10 cellular contexts compared by ENCODE assay signal in genomic region chr17:50868594-50868993, GRCh38. TPM values are rescaled to one million over a fixed set of nuclear protein-coding genes. Genes with fewer than 3 reads are reported as not detected.
DNase-seq lines count a peak whose midpoint lies in the region; ATAC-seq, FAIRE-seq and TF ChIP-seq lines count a peak whose summit lies in the region.
"Had no signal": no experiment of that assay in that cellular context is flagged by ENCODE, and none has a peak within 500 bp of the region (broad histone marks: within the 10 kb centered on the region; RNA-seq: fewer than 3 reads in every experiment).

No MANE protein-coding gene starts in this region.

- no peaks in the 10 kb centered on the region for H3K9me3 ChIP-seq in kidney (ENCODE audit: control insufficient read depth in 1 of 2, low read length in 2 of 2)

- H3K36me3 Mint-ChIP-seq in activated CD4-positive, alpha-beta T cell treated with anti-CD3 and anti-CD28 coated beads for 36 hours (ENCODE audit: low read depth) = peaks cover 5% of the 10 kb centered on the region
- H3K36me3 Mint-ChIP-seq in activated naive CD8-positive, alpha-beta T cell treated with anti-CD3 and anti-CD28 coated beads, Interleukin-2, amount 10 ng/mL, durations not matched to agents 7 days and 5 days = peaks cover 4% of the 10 kb centered on the region

- TF ChIP-seq CTCF in kidney (IDR thresholded peaks at IDR 0.05; ENCODE audit: borderline replicate concordance, extremely low read depth, insufficient read depth) = no peak

- H3K27ac ChIP-seq in kidney (ENCODE audit: low read depth in 2 of 2, low read length in 2 of 2) = peak overlapping the region; percentile 99 to 100

- CTCF ChIA-PET in activated CD4-positive, alpha-beta T cell treated with anti-CD3 and anti-CD28 coated beads for 36 hours (lab: Charles Lee) = interaction anchor here (0.8 kb wide), 1 partner anchor 105 kb away, joined by 3 read pairs; no protein-coding TSS in a partner anchor

- POLR2A ChIA-PET in activated CD4-positive, alpha-beta T cell treated with anti-CD3 and anti-CD28 coated beads for 36 hours (lab: Charles Lee) = no interaction called here
- POLR2A ChIA-PET in activated naive CD8-positive, alpha-beta T cell treated with anti-CD3 and anti-CD28 coated beads, Interleukin-2, amount 10 ng/mL, durations not matched to agents 7 days and 5 days (lab: Charles Lee) = no interaction called here

- no peaks in the 10 kb centered on the region for H3K9me3 Mint-ChIP-seq in activated CD4-positive, alpha-beta T cell treated with anti-CD3 and anti-CD28 coated beads for 36 hours (ENCODE audit: low read depth)
- H3K9me3 Mint-ChIP-seq in activated naive CD8-positive, alpha-beta T cell treated with anti-CD3 and anti-CD28 coated beads, Interleukin-2, amount 10 ng/mL, durations not matched to agents 7 days and 5 days = no peaks in the 10 kb centered on the region
- H3K9me3 Mint-ChIP-seq in stimulated activated naive CD8-positive, alpha-beta T cell treated with anti-CD3 and anti-CD28 coated beads, Interleukin-15, amount 100 ng/mL, for 72 hours = no peaks in the 10 kb centered on the region

- H3K4me1 ChIP-seq in kidney (ENCODE audit: control insufficient read depth in 1 of 2, insufficient read depth in 1 of 2, low read depth in 1 of 2, low read length in 2 of 2) = peaks cover 3 to 5% of the 10 kb centered on the region in 2 donors

- no peaks in the 10 kb centered on the region for H3K27me3 Mint-ChIP-seq in activated CD4-positive, alpha-beta T cell treated with anti-CD3 and anti-CD28 coated beads for 36 hours
- H3K27me3 Mint-ChIP-seq in activated naive CD8-positive, alpha-beta T cell treated with anti-CD3 and anti-CD28 coated beads, Interleukin-2, amount 10 ng/mL, durations not matched to agents 7 days and 5 days = peaks cover 21% of the 10 kb centered on the region
- no peaks in the 10 kb centered on the region for H3K27me3 Mint-ChIP-seq in stimulated activated naive CD8-positive, alpha-beta T cell treated with anti-CD3 and anti-CD28 coated beads, Interleukin-15, amount 100 ng/mL, for 72 hours

- DNase-seq in activated CD4-positive, alpha-beta T cell treated with anti-CD3 and anti-CD28 coated beads for 36 hours = no peak
- DNase-seq in activated CD4-positive, alpha-beta T cell treated with anti-CD3 and anti-CD28 coated beads for 48 hours = no peak
- DNase-seq in activated naive CD8-positive, alpha-beta T cell treated with anti-CD3 and anti-CD28 coated beads, Interleukin-2, amount 10 ng/mL, durations not matched to agents 7 days and 5 days = no peak
- DNase-seq in kidney = no peak
- DNase-seq in stimulated activated naive CD8-positive, alpha-beta T cell treated with anti-CD3 and anti-CD28 coated beads, Interleukin-15, amount 100 ng/mL, for 72 hours = no peak
- no peak for DNase-seq in activated CD8-positive, alpha-beta memory T cell treated with anti-CD3 and anti-CD28 coated beads, Interleukin-2, amount 50 U/mL, for 4 hours
- DNase-seq: left colon had no signal

- H3K9ac ChIP-seq in kidney (ENCODE audit: low read length in 2 of 2) = peak overlapping the region in 1 of 2 donors; percentile 100

- peak overlapping the region; percentile 75 to 97 for H3K4me3 ChIP-seq in kidney (ENCODE audit: low read length in 2 of 2)

- intact Hi-C loops in activated CD4-positive, alpha-beta T cell treated with anti-CD3 and anti-CD28 coated beads for 36 hours (cut with DNase I, micrococcal nuclease) = loop anchor here in 1 of 2 experiments (5.0 kb wide), 1 partner anchor 161 kb away; the partner anchor contains the start of gene ANKRD40
- intact Hi-C loops in kidney (cut with DNase I) = no loop called here

- H3K27ac Mint-ChIP-seq in activated CD4-positive, alpha-beta T cell treated with anti-CD3 and anti-CD28 coated beads for 36 hours = no peak overlapping the region
- no peak overlapping the region for H3K27ac Mint-ChIP-seq in activated naive CD8-positive, alpha-beta T cell treated with anti-CD3 and anti-CD28 coated beads, Interleukin-2, amount 10 ng/mL, durations not matched to agents 7 days and 5 days
- no peak overlapping the region for H3K27ac Mint-ChIP-seq in stimulated activated naive CD8-positive, alpha-beta T cell treated with anti-CD3 and anti-CD28 coated beads, Interleukin-15, amount 100 ng/mL, for 72 hours

- peaks cover under 1 to 2% of the 10 kb centered on the region in 2 donors for H3K36me3 ChIP-seq in kidney (ENCODE audit: control insufficient read depth in 1 of 2, insufficient read depth in 2 of 2, low read length in 2 of 2)

- H3K4me3 Mint-ChIP-seq in activated CD4-positive, alpha-beta T cell treated with anti-CD3 and anti-CD28 coated beads for 36 hours = peak overlapping the region; percentile 82
- peak overlapping the region; percentile 95 for H3K4me3 Mint-ChIP-seq in activated naive CD8-positive, alpha-beta T cell treated with anti-CD3 and anti-CD28 coated beads, Interleukin-2, amount 10 ng/mL, durations not matched to agents 7 days and 5 days
- H3K4me3 Mint-ChIP-seq in stimulated activated naive CD8-positive, alpha-beta T cell treated with anti-CD3 and anti-CD28 coated beads, Interleukin-15, amount 100 ng/mL, for 72 hours = peak overlapping the region; percentile 97 to 100

- no peak for FAIRE-seq in kidney (lab: Jason Lieb, UNC)

- ATAC-seq in activated CD4-positive, alpha-beta T cell treated with anti-CD3 and anti-CD28 coated beads for 36 hours = no peak
- ATAC-seq in activated naive CD8-positive, alpha-beta T cell treated with anti-CD3 and anti-CD28 coated beads, Interleukin-2, amount 10 ng/mL, durations not matched to agents 7 days and 5 days (ENCODE audit: low read depth) = no peak
- no peak for ATAC-seq in stimulated activated naive CD8-positive, alpha-beta T cell treated with anti-CD3 and anti-CD28 coated beads, Interleukin-15, amount 100 ng/mL, for 72 hours
- ATAC-seq in HG03565 (IDR thresholded peaks at IDR 0.05; ENCODE audit: unreplicated experiment) = no peak
- ATAC-seq in HG02981 (IDR thresholded peaks at IDR 0.05; ENCODE audit: unreplicated experiment) = no peak
- ATAC-seq: left colon had no signal

- H3K4me1 Mint-ChIP-seq in activated CD4-positive, alpha-beta T cell treated with anti-CD3 and anti-CD28 coated beads for 36 hours = peaks cover 48% of the 10 kb centered on the region
- H3K4me1 Mint-ChIP-seq in activated naive CD8-positive, alpha-beta T cell treated with anti-CD3 and anti-CD28 coated beads, Interleukin-2, amount 10 ng/mL, durations not matched to agents 7 days and 5 days = peaks cover 48% of the 10 kb centered on the region
- H3K4me1 Mint-ChIP-seq in stimulated activated naive CD8-positive, alpha-beta T cell treated with anti-CD3 and anti-CD28 coated beads, Interleukin-15, amount 100 ng/mL, for 72 hours = peaks cover 55% of the 10 kb centered on the region

RNA-seq across cellular contexts. Expression of gene TOB1, which starts 2.4 kb away (rescaled TPM):
- total RNA-seq in activated CD4-positive, alpha-beta T cell treated with anti-CD3 and anti-CD28 coated beads for 36 hours = 10 to 100 TPM; 31.3 to 43.0 TPM
- 10 to 100 TPM; 54.9 to 56.6 TPM for total RNA-seq in activated naive CD8-positive, alpha-beta T cell treated with anti-CD3 and anti-CD28 coated beads, Interleukin-2, amount 10 ng/mL, durations not matched to agents 7 days and 5 days
- total RNA-seq in kidney = 141 TPM
- polyA plus RNA-seq in kidney (ENCODE audit: insufficient read depth, low read depth, low replicate concordance) = 52.5 TPM

RNA-seq across cellular contexts. Expression of gene WFIKKN2, which starts 33.2 kb away (rescaled TPM):
- not detected for total RNA-seq in activated CD4-positive, alpha-beta T cell treated with anti-CD3 and anti-CD28 coated beads for 36 hours
- not detected for total RNA-seq in activated naive CD8-positive, alpha-beta T cell treated with anti-CD3 and anti-CD28 coated beads, Interleukin-2, amount 10 ng/mL, durations not matched to agents 7 days and 5 days
- 0.09 TPM for total RNA-seq in kidney
- polyA plus RNA-seq in kidney (ENCODE audit: insufficient read depth, low read depth, low replicate concordance) = not detected
- total RNA-seq: RPMI7951 had no signal
